Comparison of ENCODE assay signal across 8 cellular contexts in the genomic region with DNA sequence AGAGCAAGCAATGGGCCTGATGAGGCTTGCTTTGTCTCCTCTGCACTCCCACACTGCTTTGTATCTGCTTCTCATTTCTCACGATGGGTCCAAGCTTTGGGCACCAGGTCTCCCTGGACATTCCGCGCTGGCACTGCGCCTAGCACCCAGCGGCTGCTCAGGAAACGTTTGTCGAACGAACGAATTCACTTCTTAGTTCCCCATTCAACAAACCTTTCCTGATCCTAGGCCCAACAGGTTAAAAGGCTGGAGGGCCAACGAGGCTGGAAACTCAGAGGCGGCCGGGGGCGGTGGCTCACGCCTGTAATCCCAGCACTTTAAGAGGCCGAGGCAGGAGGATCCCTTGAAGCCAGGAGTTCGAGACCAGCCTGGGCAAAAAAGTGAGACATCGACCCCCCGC. TPM values are rescaled to one million over a fixed set of nuclear protein-coding genes. Genes with fewer than 3 reads are reported as not detected.
A peak's percentile ranks its signal among the peaks of the same experiment; 100 is the strongest.
DNase-seq lines count a peak whose midpoint lies in the region; ATAC-seq and TF ChIP-seq lines count a peak whose summit lies in the region.

No MANE protein-coding gene starts in this region.

- no peaks in the 10 kb centered on the region for H3K27me3 Mint-ChIP-seq in activated naive CD4-positive, alpha-beta T cell treated with anti-CD3 and anti-CD28 coated beads, Interleukin-2, amount 50 U/mL, for 24 hours

- peaks cover 16% of the 10 kb centered on the region for H3K36me3 Mint-ChIP-seq in activated naive CD4-positive, alpha-beta T cell treated with anti-CD3 and anti-CD28 coated beads, Interleukin-2, amount 50 U/mL, for 24 hours

- TF ChIP-seq POLR2A in lower leg skin (IDR thresholded peaks at IDR 0.05) (no peak), uterus (IDR thresholded peaks at IDR 0.05) (no peak)

- H3K4me1 Mint-ChIP-seq in activated naive CD4-positive, alpha-beta T cell treated with anti-CD3 and anti-CD28 coated beads, Interleukin-2, amount 50 U/mL, for 24 hours = peaks cover 77% of the 10 kb centered on the region

- no peaks in the 10 kb centered on the region for H3K9me3 ChIP-seq in adipocyte (ENCODE audit: control insufficient read depth, low read length)
- no peaks in the 10 kb centered on the region for H3K9me3 ChIP-seq in uterus

- intact Hi-C loops in lower leg skin (cut with DNase I; ENCODE audit: low total_unique reads) = no loop called here
- intact Hi-C loops in uterus (cut with DNase I; ENCODE audit: low total_unique reads) = no loop called here

- H3K27ac ChIP-seq in uterus = peak overlapping the region; percentile 75 to 88

- no peak for DNase-seq in activated naive CD4-positive, alpha-beta T cell treated with anti-CD3 and anti-CD28 coated beads, Interleukin-2, amount 50 U/mL, for 16 hours
- DNase-seq in adipocyte (ENCODE audit: low read depth) = peak; percentile 52
- no peak for DNase-seq in lower leg skin (ENCODE audit: low spot score in 2 of 2)
- DNase-seq in uterus = no peak
- no peak for DNase-seq in left lobe of liver (ENCODE audit: low spot score)
- DNase-seq in iPS-NIHi11 (ENCODE audit: low spot score) = no peak

- ATAC-seq in left lobe of liver (no peak), GM21447 (IDR thresholded peaks at IDR 0.05; ENCODE audit: unreplicated experiment) (no peak)

- peaks cover 70% of the 10 kb centered on the region for H3K4me1 ChIP-seq in adipocyte (ENCODE audit: control insufficient read depth, insufficient read depth, low read length)
- peaks cover 18 to 26% of the 10 kb centered on the region in 2 donors for H3K4me1 ChIP-seq in uterus

- peak overlapping the region; percentile 95 for H3K27ac Mint-ChIP-seq in activated naive CD4-positive, alpha-beta T cell treated with anti-CD3 and anti-CD28 coated beads, Interleukin-2, amount 50 U/mL, for 24 hours

- H3K9ac ChIP-seq in adipocyte (ENCODE audit: low read length) = peak overlapping the region; percentile 90

- 0% methylated on average over 18 of the region's 18 CpGs for WGBS in lower leg skin, 2 donors

- TF ChIP-seq CTCF in lower leg skin (IDR thresholded peaks at IDR 0.05) (no peak), uterus (IDR thresholded peaks at IDR 0.05) (no peak)

- H3K36me3 ChIP-seq in adipocyte (ENCODE audit: control insufficient read depth, insufficient read depth, low read length, severe bottlenecking) (no peaks in the 10 kb centered on the region), uterus (no peaks in the 10 kb centered on the region)

- no peaks in the 10 kb centered on the region for H3K27me3 ChIP-seq in adipocyte (replicated peaks; ENCODE audit: control insufficient read depth, insufficient read depth, low read length)
- no peaks in the 10 kb centered on the region for H3K27me3 ChIP-seq in uterus

- H3K9me3 Mint-ChIP-seq in activated naive CD4-positive, alpha-beta T cell treated with anti-CD3 and anti-CD28 coated beads, Interleukin-2, amount 50 U/mL, for 24 hours = no peaks in the 10 kb centered on the region

- H3K4me3 ChIP-seq in adipocyte (ENCODE audit: low read length) (peak overlapping the region; percentile 91), lower leg skin (ENCODE audit: low read depth, poor library complexity, severe bottlenecking) (peak overlapping the region; percentile 90), uterus (peak overlapping the region; percentile 87 to 99)

- peak overlapping the region; percentile 96 for H3K4me3 Mint-ChIP-seq in activated naive CD4-positive, alpha-beta T cell treated with anti-CD3 and anti-CD28 coated beads, Interleukin-2, amount 50 U/mL, for 24 hours

RNA-seq across cellular contexts. Expression of a gene that starts 1.0 kb away (rescaled TPM):
- total RNA-seq in lower leg skin (10 to 100 TPM; 26.4 to 34.6 (median 33.9) TPM), uterus (10 to 100 TPM in 3 of 4 donors, 1 to 10 TPM in 1; 5.9 to 40.3 (median 23.7) TPM), left lobe of liver (31.4 TPM)

RNA-seq across cellular contexts. Expression of a gene that starts 17.4 kb away (rescaled TPM):
- total RNA-seq in lower leg skin (10 to 100 TPM; 13.8 to 26.2 (median 15.2) TPM), uterus (10 to 100 TPM in 2 of 4 donors, 1 to 10 TPM in 2; 4.9 to 36.1 (median 15.2) TPM), left lobe of liver (13.6 TPM)
